1 cellular context compared by ENCODE assay signal in genomic region chr10:72123616-72124015, GRCh38.
TF ChIP-seq lines count a peak whose summit lies in the region.

No MANE protein-coding gene starts in this region.

TF ChIP-seq in HEK293, 187 proteins besides CTCF, POLR2A, EP300 and RAD21 (continued from another document and continues in another):
- TF ChIP-seq, protein P1, sequence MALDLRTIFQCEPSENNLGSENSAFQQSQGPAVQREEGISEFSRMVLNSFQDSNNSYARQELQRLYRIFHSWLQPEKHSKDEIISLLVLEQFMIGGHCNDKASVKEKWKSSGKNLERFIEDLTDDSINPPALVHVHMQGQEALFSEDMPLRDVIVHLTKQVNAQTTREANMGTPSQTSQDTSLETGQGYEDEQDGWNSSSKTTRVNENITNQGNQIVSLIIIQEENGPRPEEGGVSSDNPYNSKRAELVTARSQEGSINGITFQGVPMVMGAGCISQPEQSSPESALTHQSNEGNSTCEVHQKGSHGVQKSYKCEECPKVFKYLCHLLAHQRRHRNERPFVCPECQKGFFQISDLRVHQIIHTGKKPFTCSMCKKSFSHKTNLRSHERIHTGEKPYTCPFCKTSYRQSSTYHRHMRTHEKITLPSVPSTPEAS (tag by site-specific recombination; IDR thresholded peaks at IDR 0.05), result no peak
- TF ChIP-seq OVOL3 (tag by site-specific recombination; IDR thresholded peaks at IDR 0.05) (peak; percentile 42; the same call in 1 of the 2 replicates), ELK4 (IDR thresholded peaks at IDR 0.05; ENCODE audit: borderline replicate concordance, low read depth, low read length) (no peak), ZNF175 (tag by site-specific recombination; IDR thresholded peaks at IDR 0.05) (no peak), ZNF239 (tag by site-specific recombination; IDR thresholded peaks at IDR 0.05) (no peak), ZNF274 (IDR thresholded peaks at IDR 0.05; ENCODE audit: low read length) (no peak), ZNF274 (tag by site-specific recombination; IDR thresholded peaks at IDR 0.05; ENCODE audit: borderline replicate concordance) (no peak), ZNF621 (tag by site-specific recombination; IDR thresholded peaks at IDR 0.05) (no peak), ZBTB1 (tag by site-specific recombination; IDR thresholded peaks at IDR 0.05) (no peak), ZNF521 (tag by site-specific recombination; IDR thresholded peaks at IDR 0.05) (no peak), ZNF561 (tag by site-specific recombination; IDR thresholded peaks at IDR 0.05; ENCODE audit: borderline replicate concordance) (0 out of 2 replicates have a peak, but pooled peaks have one; percentile 39), ZNF394 (tag by site-specific recombination; IDR thresholded peaks at IDR 0.05; ENCODE audit: borderline replicate concordance) (no peak), ZNF704 (tag by site-specific recombination; IDR thresholded peaks at IDR 0.05) (no peak), ZFP69B (tag by site-specific recombination; IDR thresholded peaks at IDR 0.05) (no peak), ZNF510 (tag by site-specific recombination; IDR thresholded peaks at IDR 0.05; ENCODE audit: insufficient replicate concordance) (no peak), GLI4 (tag by site-specific recombination; IDR thresholded peaks at IDR 0.05) (no peak), ZNF148 (tag by site-specific recombination; IDR thresholded peaks at IDR 0.05; ENCODE audit: borderline replicate concordance) (no peak), GLI2 (tag by site-specific recombination; IDR thresholded peaks at IDR 0.05; ENCODE audit: borderline replicate concordance, low read depth) (peak; percentile 84; the same call in 1 of the 2 replicates), MEIS1 (CRISPR knock-in tag; IDR thresholded peaks at IDR 0.05; ENCODE audit: borderline replicate concordance) (no peak), ZNF488 (tag by site-specific recombination; IDR thresholded peaks at IDR 0.05) (no peak), WT1 (tag by site-specific recombination; IDR thresholded peaks at IDR 0.05) (peak; percentile 83), ZNF501 (tag by site-specific recombination; IDR thresholded peaks at IDR 0.05) (no peak), SALL2 (tag by site-specific recombination; IDR thresholded peaks at IDR 0.05; ENCODE audit: borderline replicate concordance) (no peak), ZNF132 (tag by site-specific recombination; IDR thresholded peaks at IDR 0.05; ENCODE audit: borderline replicate concordance) (no peak), ZFP41 (tag by site-specific recombination; IDR thresholded peaks at IDR 0.05; ENCODE audit: borderline replicate concordance) (no peak), ZNF629 (tag by site-specific recombination; IDR thresholded peaks at IDR 0.05) (no peak), ZNF660 (tag by site-specific recombination; IDR thresholded peaks at IDR 0.05) (no peak), ZNF324 (tag by site-specific recombination; IDR thresholded peaks at IDR 0.05) (no peak), ZEB2 (tag by site-specific recombination; IDR thresholded peaks at IDR 0.05) (peak; percentile 59; the same call in 1 of the 2 replicates), ZFHX2 (tag by site-specific recombination; conservative IDR thresholded peaks at IDR 0.05) (no peak), ZNF76 (tag by site-specific recombination; IDR thresholded peaks at IDR 0.05; ENCODE audit: borderline replicate concordance, low read depth) (no peak), ZNF449 (tag by site-specific recombination; IDR thresholded peaks at IDR 0.05) (no peak), ZNF223 (tag by site-specific recombination; IDR thresholded peaks at IDR 0.05) (no peak), ZNF664 (tag by site-specific recombination; IDR thresholded peaks at IDR 0.05) (no peak), ZNF707 (tag by site-specific recombination; IDR thresholded peaks at IDR 0.05) (no peak), GLIS2 (tag by site-specific recombination; IDR thresholded peaks at IDR 0.05) (no peak), ZNF121 (tag by site-specific recombination; IDR thresholded peaks at IDR 0.05) (no peak), SCRT1 (tag by site-specific recombination; IDR thresholded peaks at IDR 0.05; ENCODE audit: borderline replicate concordance) (no peak), ZBTB7A (tag by site-specific recombination; IDR thresholded peaks at IDR 0.05; ENCODE audit: low read depth) (no peak), ZNF391 (tag by site-specific recombination; IDR thresholded peaks at IDR 0.05; ENCODE audit: borderline replicate concordance, low read depth) (no peak), ZNF600 (tag by site-specific recombination; IDR thresholded peaks at IDR 0.05) (no peak), TRIM28 (IDR thresholded peaks at IDR 0.05; ENCODE audit: borderline replicate concordance, low read length) (no peak), ZNF837 (tag by site-specific recombination; IDR thresholded peaks at IDR 0.05) (no peak), SP2 (tag by site-specific recombination; IDR thresholded peaks at IDR 0.05) (no peak), KLF16 (tag by site-specific recombination; IDR thresholded peaks at IDR 0.05) (no peak), HOXD13 (CRISPR knock-in tag; IDR thresholded peaks at IDR 0.05; ENCODE audit: borderline replicate concordance) (no peak), ZNF221 (tag by site-specific recombination; IDR thresholded peaks at IDR 0.05; ENCODE audit: borderline replicate concordance) (no peak), ZNF785 (tag by site-specific recombination; IDR thresholded peaks at IDR 0.05) (no peak), HOXA7 (CRISPR knock-in tag; IDR thresholded peaks at IDR 0.05; ENCODE audit: borderline replicate concordance) (no peak), KLF8 (tag by site-specific recombination; IDR thresholded peaks at IDR 0.05) (no peak), MZF1 (tag by site-specific recombination; IDR thresholded peaks at IDR 0.05; ENCODE audit: borderline replicate concordance) (no peak), ZNF184 (tag by site-specific recombination; IDR thresholded peaks at IDR 0.05) (no peak), IKZF3 (tag by site-specific recombination; IDR thresholded peaks at IDR 0.05) (peak; percentile 92)
- TF ChIP-seq, protein P2, sequence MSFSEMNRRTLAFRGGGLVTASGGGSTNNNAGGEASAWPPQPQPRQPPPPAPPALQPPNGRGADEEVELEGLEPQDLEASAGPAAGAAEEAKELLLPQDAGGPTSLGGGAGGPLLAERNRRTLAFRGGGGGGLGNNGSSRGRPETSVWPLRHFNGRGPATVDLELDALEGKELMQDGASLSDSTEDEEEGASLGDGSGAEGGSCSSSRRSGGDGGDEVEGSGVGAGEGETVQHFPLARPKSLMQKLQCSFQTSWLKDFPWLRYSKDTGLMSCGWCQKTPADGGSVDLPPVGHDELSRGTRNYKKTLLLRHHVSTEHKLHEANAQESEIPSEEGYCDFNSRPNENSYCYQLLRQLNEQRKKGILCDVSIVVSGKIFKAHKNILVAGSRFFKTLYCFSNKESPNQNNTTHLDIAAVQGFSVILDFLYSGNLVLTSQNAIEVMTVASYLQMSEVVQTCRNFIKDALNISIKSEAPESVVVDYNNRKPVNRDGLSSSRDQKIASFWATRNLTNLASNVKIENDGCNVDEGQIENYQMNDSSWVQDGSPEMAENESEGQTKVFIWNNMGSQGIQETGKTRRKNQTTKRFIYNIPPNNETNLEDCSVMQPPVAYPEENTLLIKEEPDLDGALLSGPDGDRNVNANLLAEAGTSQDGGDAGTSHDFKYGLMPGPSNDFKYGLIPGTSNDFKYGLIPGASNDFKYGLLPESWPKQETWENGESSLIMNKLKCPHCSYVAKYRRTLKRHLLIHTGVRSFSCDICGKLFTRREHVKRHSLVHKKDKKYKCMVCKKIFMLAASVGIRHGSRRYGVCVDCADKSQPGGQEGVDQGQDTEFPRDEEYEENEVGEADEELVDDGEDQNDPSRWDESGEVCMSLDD (tag by site-specific recombination; IDR thresholded peaks at IDR 0.05), result no peak
- TF ChIP-seq, protein P3, sequence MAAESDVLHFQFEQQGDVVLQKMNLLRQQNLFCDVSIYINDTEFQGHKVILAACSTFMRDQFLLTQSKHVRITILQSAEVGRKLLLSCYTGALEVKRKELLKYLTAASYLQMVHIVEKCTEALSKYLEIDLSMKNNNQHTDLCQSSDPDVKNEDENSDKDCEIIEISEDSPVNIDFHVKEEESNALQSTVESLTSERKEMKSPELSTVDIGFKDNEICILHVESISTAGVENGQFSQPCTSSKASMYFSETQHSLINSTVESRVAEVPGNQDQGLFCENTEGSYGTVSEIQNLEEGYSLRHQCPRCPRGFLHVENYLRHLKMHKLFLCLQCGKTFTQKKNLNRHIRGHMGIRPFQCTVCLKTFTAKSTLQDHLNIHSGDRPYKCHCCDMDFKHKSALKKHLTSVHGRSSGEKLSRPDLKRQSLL (tag by site-specific recombination; IDR thresholded peaks at IDR 0.05), result no peak
- TF ChIP-seq, protein P4, sequence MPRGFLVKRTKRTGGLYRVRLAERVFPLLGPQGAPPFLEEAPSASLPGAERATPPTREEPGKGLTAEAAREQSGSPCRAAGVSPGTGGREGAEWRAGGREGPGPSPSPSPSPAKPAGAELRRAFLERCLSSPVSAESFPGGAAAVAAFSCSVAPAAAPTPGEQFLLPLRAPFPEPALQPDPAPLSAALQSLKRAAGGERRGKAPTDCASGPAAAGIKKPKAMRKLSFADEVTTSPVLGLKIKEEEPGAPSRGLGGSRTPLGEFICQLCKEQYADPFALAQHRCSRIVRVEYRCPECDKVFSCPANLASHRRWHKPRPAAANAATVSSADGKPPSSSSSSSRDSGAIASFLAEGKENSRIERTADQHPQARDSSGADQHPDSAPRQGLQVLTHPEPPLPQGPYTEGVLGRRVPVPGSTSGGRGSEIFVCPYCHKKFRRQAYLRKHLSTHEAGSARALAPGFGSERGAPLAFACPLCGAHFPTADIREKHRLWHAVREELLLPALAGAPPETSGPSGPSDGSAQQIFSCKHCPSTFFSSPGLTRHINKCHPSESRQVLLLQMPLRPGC (tag by site-specific recombination; IDR thresholded peaks at IDR 0.05), result no peak; the same call in 1 of the 2 replicates
- TF ChIP-seq, protein P5, sequence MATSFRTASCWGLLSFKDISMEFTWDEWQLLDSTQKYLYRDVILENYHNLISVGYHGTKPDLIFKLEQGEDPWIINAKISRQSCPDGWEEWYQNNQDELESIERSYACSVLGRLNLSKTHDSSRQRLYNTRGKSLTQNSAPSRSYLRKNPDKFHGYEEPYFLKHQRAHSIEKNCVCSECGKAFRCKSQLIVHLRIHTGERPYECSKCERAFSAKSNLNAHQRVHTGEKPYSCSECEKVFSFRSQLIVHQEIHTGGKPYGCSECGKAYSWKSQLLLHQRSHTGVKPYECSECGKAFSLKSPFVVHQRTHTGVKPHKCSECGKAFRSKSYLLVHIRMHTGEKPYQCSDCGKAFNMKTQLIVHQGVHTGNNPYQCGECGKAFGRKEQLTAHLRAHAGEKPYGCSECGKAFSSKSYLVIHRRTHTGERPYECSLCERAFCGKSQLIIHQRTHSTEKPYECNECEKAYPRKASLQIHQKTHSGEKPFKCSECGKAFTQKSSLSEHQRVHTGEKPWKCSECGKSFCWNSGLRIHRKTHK (tag by site-specific recombination; IDR thresholded peaks at IDR 0.05), result no peak
